20 cellular contexts compared by ENCODE assay signal in the genomic region with DNA sequence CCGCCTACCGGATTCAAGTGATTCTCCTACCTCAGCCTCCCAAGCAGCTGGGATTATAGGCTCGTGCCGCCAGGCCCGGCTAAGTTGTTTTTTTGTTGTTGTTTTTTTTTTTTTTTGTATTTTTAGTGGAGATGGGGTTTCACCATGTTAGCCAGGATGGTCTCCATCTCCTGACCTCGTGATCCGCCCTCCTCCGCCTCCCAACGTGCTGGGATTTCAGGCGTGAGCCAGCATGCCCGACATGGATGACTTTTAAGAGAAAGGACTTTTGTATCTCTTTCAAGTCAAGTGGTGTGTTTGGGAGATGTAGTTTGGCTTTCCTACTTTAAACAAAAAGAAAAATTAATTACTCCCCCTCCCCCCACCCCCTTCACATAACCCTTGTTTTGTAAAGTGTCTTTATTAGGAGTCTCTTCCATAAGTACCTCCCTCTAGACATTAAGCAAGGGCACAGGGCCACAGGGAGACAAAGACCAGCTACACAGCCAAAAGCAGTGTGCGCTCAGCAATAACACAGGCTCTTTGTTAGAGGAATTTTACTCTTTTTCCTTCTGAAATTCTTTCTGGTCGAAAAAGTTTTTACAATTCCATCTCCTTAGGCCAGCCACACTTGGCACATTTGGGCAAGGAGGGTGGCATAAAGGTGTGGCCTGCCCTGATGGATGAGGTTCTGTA. TPM values are rescaled to one million over a fixed set of nuclear protein-coding genes. Genes with fewer than 3 reads are reported as not detected.
DNase-seq lines count a peak whose midpoint lies in the region; ATAC-seq and TF ChIP-seq lines count a peak whose summit lies in the region.
"Had no signal": no experiment of that assay in that cellular context is flagged by ENCODE, and none has a peak within 500 bp of the region (broad histone marks: within the 10 kb centered on the region; RNA-seq: fewer than 3 reads in every experiment).

No MANE protein-coding gene starts in this region.

- H3K27ac ChIP-seq in mesodermal cell (ENCODE audit: low read depth, low read length, severe bottlenecking) (peak overlapping the region; percentile 80), transverse colon (peak overlapping the region in 3 of 4 donors; percentile 44 to 66 (median 57))
- H3K27ac ChIP-seq: A549, left lung had no signal

- peaks cover 3% of the 10 kb centered on the region for H3K4me1 ChIP-seq in mesodermal cell (ENCODE audit: control insufficient read depth, insufficient read depth, low read length, poor library complexity, severe bottlenecking)
- H3K4me1 ChIP-seq in transverse colon = no peaks in the 10 kb centered on the region
- H3K4me1 ChIP-seq: A549, left lung had no signal

- H3K27me3 Mint-ChIP-seq in activated T-helper 2 cell treated with anti-CD3 and anti-CD28 coated beads, Interferon-gamma antibody, Interleukin-2, Interleukin-4, amounts not matched to agents 10 μg/mL and 5 μg/mL and 100 μg/mL, durations not matched to agents 14 hours and 24 hours and 36 hours (ENCODE audit: low read depth) = no peaks in the 10 kb centered on the region
- H3K27me3 Mint-ChIP-seq: activated CD4-positive, alpha-beta memory T cell treated with anti-CD3 and anti-CD28 coated beads for 36 hours; activated naive CD8-positive, alpha-beta T cell treated with anti-CD3 and anti-CD28 coated beads, Interleukin-2, amount 10 ng/mL, durations not matched to agents 7 days and 5 days; activated T-cell treated with anti-CD3 and anti-CD28 coated beads, Interleukin-2, amount 50 U/mL, for 24 hours; CD4-positive, alpha-beta T cell; effector memory CD8-positive, alpha-beta T cell; progenitor cell of endocrine pancreas; stimulated activated naive B cell treated with anti-CD40 and anti-IgM and Interleukin-4, amounts not matched to agents 10 μg/mL and 1 μg/mL and 100 μg/mL, for 72 hours had no signal

- ATAC-seq in GM18505 (IDR thresholded peaks at IDR 0.05; ENCODE audit: unreplicated experiment) (no peak), HG03045 (IDR thresholded peaks at IDR 0.05; ENCODE audit: unreplicated experiment) (no peak)
- ATAC-seq: A549; effector memory CD8-positive, alpha-beta T cell; left lung; Panc1; stimulated activated naive B cell treated with anti-CD40 and anti-IgM and Interleukin-4, amounts not matched to agents 10 μg/mL and 1 μg/mL and 100 μg/mL, for 72 hours had no signal

- intact Hi-C loops in transverse colon (cut with DNase I; ENCODE audit: low total_unique reads) = no loop called here
- intact Hi-C loops in activated T-helper 2 cell treated with anti-CD3 and anti-CD28 coated beads, Interferon-gamma antibody, Interleukin-2, Interleukin-4, amounts not matched to agents 10 μg/mL and 5 μg/mL and 100 μg/mL, durations not matched to agents 14 hours and 24 hours and 36 hours (cut with micrococcal nuclease) = no loop called here

- in situ Hi-C loops in transverse colon (cut with MboI; ENCODE audit: low pct_ligation_motif_present in 1 of 4, low pct_unique_long_range_greater_than_20kb in 1 of 4, low sequenced_read_pairs in 3 of 4) = no loop called here

- H3K4me3 ChIP-seq in mesodermal cell (ENCODE audit: extremely low read depth, insufficient read depth, low read length, poor library complexity, severe bottlenecking) (no peak overlapping the region), transverse colon (no peak overlapping the region)
- H3K4me3 ChIP-seq: A549, left lung had no signal

- no peaks in the 10 kb centered on the region for H3K27me3 ChIP-seq in transverse colon
- H3K27me3 ChIP-seq: left lung had no signal

- WGBS in mesodermal cell (ENCODE audit: insufficient coverage in 2 of 2), 2 experiments = 78 to 100% methylated on average over 2 to 4 of the region's 13 CpGs
- WGBS in transverse colon (ENCODE audit: low coverage in 1 of 2), 2 donors = 70 to 79% methylated on average over 13 of the region's 13 CpGs

- no peak overlapping the region for H3K4me3 Mint-ChIP-seq in activated T-helper 2 cell treated with anti-CD3 and anti-CD28 coated beads, Interferon-gamma antibody, Interleukin-2, Interleukin-4, amounts not matched to agents 10 μg/mL and 5 μg/mL and 100 μg/mL, durations not matched to agents 14 hours and 24 hours and 36 hours (ENCODE audit: low read depth)
- H3K4me3 Mint-ChIP-seq: activated CD4-positive, alpha-beta memory T cell treated with anti-CD3 and anti-CD28 coated beads for 36 hours; activated naive CD8-positive, alpha-beta T cell treated with anti-CD3 and anti-CD28 coated beads, Interleukin-2, amount 10 ng/mL, durations not matched to agents 7 days and 5 days; activated T-cell treated with anti-CD3 and anti-CD28 coated beads, Interleukin-2, amount 50 U/mL, for 24 hours; CD4-positive, alpha-beta T cell; effector memory CD8-positive, alpha-beta T cell; stimulated activated naive B cell treated with anti-CD40 and anti-IgM and Interleukin-4, amounts not matched to agents 10 μg/mL and 1 μg/mL and 100 μg/mL, for 72 hours had no signal

- H3K9me3 ChIP-seq in mesodermal cell (ENCODE audit: control insufficient read depth, low read length) (no peaks in the 10 kb centered on the region), transverse colon (no peaks in the 10 kb centered on the region)
- H3K9me3 ChIP-seq: A549, left lung had no signal

- H3K27ac Mint-ChIP-seq in activated T-helper 2 cell treated with anti-CD3 and anti-CD28 coated beads, Interferon-gamma antibody, Interleukin-2, Interleukin-4, amounts not matched to agents 10 μg/mL and 5 μg/mL and 100 μg/mL, durations not matched to agents 14 hours and 24 hours and 36 hours = no peak overlapping the region
- H3K27ac Mint-ChIP-seq: activated CD4-positive, alpha-beta memory T cell treated with anti-CD3 and anti-CD28 coated beads for 36 hours; activated naive CD8-positive, alpha-beta T cell treated with anti-CD3 and anti-CD28 coated beads, Interleukin-2, amount 10 ng/mL, durations not matched to agents 7 days and 5 days; activated T-cell treated with anti-CD3 and anti-CD28 coated beads, Interleukin-2, amount 50 U/mL, for 24 hours; CD4-positive, alpha-beta T cell; effector memory CD8-positive, alpha-beta T cell; progenitor cell of endocrine pancreas; stimulated activated naive B cell treated with anti-CD40 and anti-IgM and Interleukin-4, amounts not matched to agents 10 μg/mL and 1 μg/mL and 100 μg/mL, for 72 hours had no signal

- H3K4me1 Mint-ChIP-seq in activated T-helper 2 cell treated with anti-CD3 and anti-CD28 coated beads, Interferon-gamma antibody, Interleukin-2, Interleukin-4, amounts not matched to agents 10 μg/mL and 5 μg/mL and 100 μg/mL, durations not matched to agents 14 hours and 24 hours and 36 hours (ENCODE audit: low read depth) = no peaks in the 10 kb centered on the region
- H3K4me1 Mint-ChIP-seq: activated naive CD8-positive, alpha-beta T cell treated with anti-CD3 and anti-CD28 coated beads, Interleukin-2, amount 10 ng/mL, durations not matched to agents 7 days and 5 days; stimulated activated naive B cell treated with anti-CD40 and anti-IgM and Interleukin-4, amounts not matched to agents 10 μg/mL and 1 μg/mL and 100 μg/mL, for 72 hours had no signal

- no peaks in the 10 kb centered on the region for H3K9me3 Mint-ChIP-seq in activated T-helper 2 cell treated with anti-CD3 and anti-CD28 coated beads, Interferon-gamma antibody, Interleukin-2, Interleukin-4, amounts not matched to agents 10 μg/mL and 5 μg/mL and 100 μg/mL, durations not matched to agents 14 hours and 24 hours and 36 hours
- H3K9me3 Mint-ChIP-seq: activated CD4-positive, alpha-beta memory T cell treated with anti-CD3 and anti-CD28 coated beads for 36 hours; activated naive CD8-positive, alpha-beta T cell treated with anti-CD3 and anti-CD28 coated beads, Interleukin-2, amount 10 ng/mL, durations not matched to agents 7 days and 5 days; activated T-cell treated with anti-CD3 and anti-CD28 coated beads, Interleukin-2, amount 50 U/mL, for 24 hours; CD4-positive, alpha-beta T cell; effector memory CD8-positive, alpha-beta T cell; stimulated activated naive B cell treated with anti-CD40 and anti-IgM and Interleukin-4, amounts not matched to agents 10 μg/mL and 1 μg/mL and 100 μg/mL, for 72 hours had no signal

- no peak for TF ChIP-seq CTCF in transverse colon (IDR thresholded peaks at IDR 0.05)

- no peaks in the 10 kb centered on the region for H3K36me3 ChIP-seq in mesodermal cell (ENCODE audit: control insufficient read depth, insufficient read depth, low read length)
- no peaks in the 10 kb centered on the region for H3K36me3 ChIP-seq in transverse colon
- H3K36me3 ChIP-seq: left lung had no signal

- peak; percentile 38 for DNase-seq in NCI-H2196 (lab: John Stamatoyannopoulos, UW; ENCODE audit: unreplicated experiment)
- DNase-seq in NCI-H2196 treated with DMSO at 0.1 percent for 48 hours (lab: John Stamatoyannopoulos, UW; ENCODE audit: unreplicated experiment) = no peak
- peak; percentile 41 for DNase-seq in astrocyte of the hippocampus (ENCODE audit: low read depth, low spot score)
- no peak for DNase-seq in transverse colon
- DNase-seq in activated T-helper 2 cell treated with anti-CD3 and anti-CD28 coated beads, Interferon-gamma antibody, Interleukin-2, Interleukin-4, amounts not matched to agents 10 μg/mL and 5 μg/mL and 100 μg/mL, durations not matched to agents 14 hours and 24 hours and 36 hours (ENCODE audit: low spot score) = no peak
- DNase-seq: activated CD4-positive, alpha-beta memory T cell treated with anti-CD3 and anti-CD28 coated beads for 36 hours; activated naive CD8-positive, alpha-beta T cell treated with anti-CD3 and anti-CD28 coated beads, Interleukin-2, amount 10 ng/mL, durations not matched to agents 7 days and 5 days; activated T-cell treated with anti-CD3 and anti-CD28 coated beads, Interleukin-2, amount 50 U/mL, for 24 hours; CD4-positive, alpha-beta T cell; effector memory CD8-positive, alpha-beta T cell; IMR-90; left lung; NCI-H526 treated with DMSO at 0.1 percent for 48 hours; stimulated activated naive B cell treated with anti-CD40 and anti-IgM and Interleukin-4, amounts not matched to agents 10 μg/mL and 1 μg/mL and 100 μg/mL, for 72 hours had no signal

- no peak for TF ChIP-seq EP300 in transverse colon (IDR thresholded peaks at IDR 0.05; ENCODE audit: low read depth)

- TF ChIP-seq POLR2A in transverse colon (IDR thresholded peaks at IDR 0.05) (no peak), GM18505 (IDR thresholded peaks at IDR 0.05; ENCODE audit: borderline replicate concordance, extremely low read depth, insufficient read depth, insufficient read length) (no peak)

- H3K36me3 Mint-ChIP-seq in activated T-helper 2 cell treated with anti-CD3 and anti-CD28 coated beads, Interferon-gamma antibody, Interleukin-2, Interleukin-4, amounts not matched to agents 10 μg/mL and 5 μg/mL and 100 μg/mL, durations not matched to agents 14 hours and 24 hours and 36 hours (ENCODE audit: low read depth) = no peaks in the 10 kb centered on the region
- H3K36me3 Mint-ChIP-seq: activated CD4-positive, alpha-beta memory T cell treated with anti-CD3 and anti-CD28 coated beads for 36 hours; activated naive CD8-positive, alpha-beta T cell treated with anti-CD3 and anti-CD28 coated beads, Interleukin-2, amount 10 ng/mL, durations not matched to agents 7 days and 5 days had no signal

RNA-seq across cellular contexts. Expression of a gene that starts 31.2 kb away (rescaled TPM):
- polyA plus RNA-seq in mesodermal cell (2013, experiment 1 of 2) = 10.9 TPM
- 10.9 TPM for polyA plus RNA-seq in mesodermal cell (2013, experiment 2 of 2)
- under 1 TPM; 0.37 to 0.79 (median 0.40) TPM for total RNA-seq in transverse colon
- total RNA-seq in activated T-helper 2 cell treated with anti-CD3 and anti-CD28 coated beads, Interferon-gamma antibody, Interleukin-2, Interleukin-4, amounts not matched to agents 10 μg/mL and 5 μg/mL and 100 μg/mL, durations not matched to agents 14 hours and 24 hours and 36 hours = 4.1 and 4.9 TPM in 2 replicates
- polyA plus RNA-seq: IMR-90 had no signal

Comparison
In these comparisons a context has a peak if more than half of its experiments do, and no peak if none do; other contexts are left out.
1. DNase-seq: peak in NCI-H2196 (single experiment) and astrocyte of the hippocampus (single experiment); none in NCI-H2196 treated with DMSO at 0.1 percent for 48 hours (single experiment), transverse colon (single experiment) and activated T-helper 2 cell treated with anti-CD3 and anti-CD28 coated beads, Interferon-gamma antibody, Interleukin-2, Interleukin-4, amounts not matched to agents 10 μg/mL and 5 μg/mL and 100 μg/mL, durations not matched to agents 14 hours and 24 hours and 36 hours (single experiment).